3 cellular contexts compared by ENCODE assay signal in genomic region chr4:96380106-96380505, GRCh38.
A peak's percentile ranks its signal among the peaks of the same experiment; 100 is the strongest.
TF ChIP-seq lines count a peak whose summit lies in the region.

No MANE protein-coding gene starts in this region.

TF ChIP-seq in HepG2, 621 proteins besides CTCF, POLR2A, EP300 and RAD21:
- TF ChIP-seq MAFK (conservative IDR thresholded peaks at IDR 0.05 in 1 of 2, IDR thresholded peaks at IDR 0.05 in 1 of 2; ENCODE audit: low read length in 2 of 2): peak; percentile 58 to 82
- no peak for TF ChIP-seq ZNF382 (CRISPR knock-in tag; IDR thresholded peaks at IDR 0.05; ENCODE audit: borderline replicate concordance)
- no peak for TF ChIP-seq HDAC2 (CRISPR knock-in tag; IDR thresholded peaks at IDR 0.05)
- TF ChIP-seq MAFF (IDR thresholded peaks at IDR 0.05; ENCODE audit: low read depth, low read length): peak; percentile 75

TF ChIP-seq in IMR-90, 13 proteins besides CTCF, POLR2A, EP300 and RAD21:
- TF ChIP-seq MAFK (IDR thresholded peaks at IDR 0.05; ENCODE audit: low read depth, low read length) (peak; percentile 82), NFE2L2 (IDR thresholded peaks at IDR 0.05; ENCODE audit: low read depth, low read length) (no peak)

TF ChIP-seq in neural cell, 6 proteins besides CTCF, POLR2A, EP300 and RAD21:
- TF ChIP-seq POLR2AphosphoS5 (IDR thresholded peaks at IDR 0.05): no peak
- TF ChIP-seq EZH2 (IDR thresholded peaks at IDR 0.05; ENCODE audit: borderline replicate concordance, insufficient read depth, low read length, poor library complexity, severe bottlenecking): no peak
- TF ChIP-seq SMC3 (conservative IDR thresholded peaks at IDR 0.05; ENCODE audit: poor library complexity): no peak
- TF ChIP-seq TAF1 (IDR thresholded peaks at IDR 0.05; ENCODE audit: low read depth): no peak
- TF ChIP-seq REST (IDR thresholded peaks at IDR 0.05; ENCODE audit: borderline replicate concordance): no peak
- no peak for TF ChIP-seq MXI1 (conservative IDR thresholded peaks at IDR 0.05; ENCODE audit: poor library complexity, severe bottlenecking)
TF ChIP-seq in neural cell: peak in this region for 0.
